ENCODE assay signal across 1 cellular context in genomic region chr5:179606071-179606909, GRCh38.
TF ChIP-seq lines count a peak whose summit lies in the region.

No MANE protein-coding gene starts in this region.

TF ChIP-seq in HepG2, 621 proteins besides CTCF, POLR2A, EP300 and RAD21:
- TF ChIP-seq RBFOX2 (IDR thresholded peaks at IDR 0.05; ENCODE audit: low read depth, low read length) (peak; percentile 57), RBM22 (optimal IDR thresholded peaks at IDR 0.05; ENCODE audit: low read length) (peak; percentile 61), AHDC1 (CRISPR knock-in tag; IDR thresholded peaks at IDR 0.05; ENCODE audit: borderline replicate concordance) (no peak), GABPB1 (CRISPR knock-in tag; IDR thresholded peaks at IDR 0.05) (no peak), POLR2AphosphoS2 (IDR thresholded peaks at IDR 0.05; ENCODE audit: low read depth, low read length) (peak; percentile 22; the same call in 1 of the 2 replicates), ZNF768 (CRISPR knock-in tag; IDR thresholded peaks at IDR 0.05) (peak; percentile 39; the same call in 1 of the 2 replicates), AGO2 (optimal IDR thresholded peaks at IDR 0.05; ENCODE audit: low read depth, low read length) (peak; percentile 97)
TF ChIP-seq in HepG2: peak in this region for 5.
